ENCODE assay signal across 18 cellular contexts in the genomic region with DNA sequence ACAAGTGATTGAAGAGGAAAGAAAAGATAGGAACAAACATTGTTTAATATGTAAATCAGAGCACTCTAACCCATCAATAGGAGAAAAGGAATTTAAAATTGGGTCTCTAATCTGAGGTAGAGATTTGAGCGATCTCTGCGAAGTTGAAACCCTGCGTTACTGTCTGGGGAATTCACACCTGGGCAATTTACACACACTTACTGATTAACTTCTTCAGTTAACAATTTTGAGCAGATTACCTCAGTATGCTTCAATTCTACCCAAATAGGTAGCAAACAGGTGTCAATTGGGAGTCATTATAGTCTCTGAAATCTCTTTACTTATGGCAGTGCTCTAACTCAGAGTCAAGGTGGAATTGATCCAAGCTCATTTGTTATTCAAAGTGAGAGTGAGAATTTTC. TPM values are rescaled to one million over a fixed set of nuclear protein-coding genes. Genes with fewer than 3 reads are reported as not detected.
"Had no signal": no experiment of that assay in that cellular context is flagged by ENCODE, and none has a peak within 500 bp of the region (broad histone marks: within the 10 kb centered on the region; RNA-seq: fewer than 3 reads in every experiment).

No MANE protein-coding gene starts in this region.

- H3K27ac ChIP-seq: colonic mucosa, gastroesophageal sphincter, heart right ventricle, ovary, right lobe of liver, transverse colon had no signal

- ATAC-seq: activated CD8-positive, alpha-beta T cell treated with anti-CD3 and anti-CD28 coated beads, Interleukin-2, amount 10 ng/mL, durations not matched to agents 7 days and 5 days; gastroesophageal sphincter; heart right ventricle; left colon; right lobe of liver; stimulated activated naive CD8-positive, alpha-beta T cell treated with anti-CD3 and anti-CD28 coated beads, Interleukin-15, Interleukin-2, amounts not matched to agents 100 U/mL and 50 U/mL, for 24 hours had no signal

- H3K36me3 ChIP-seq: colonic mucosa, gastroesophageal sphincter, heart right ventricle, ovary, right lobe of liver, transverse colon had no signal

- H3K4me1 ChIP-seq: colonic mucosa, gastroesophageal sphincter, heart right ventricle, right lobe of liver, transverse colon had no signal

- H3K4me3 ChIP-seq: colonic mucosa, gastroesophageal sphincter, heart right ventricle, lung, ovary, right lobe of liver, smooth muscle cell, transverse colon had no signal

- DNase-seq: activated B cell treated with CpG ODN at 0.5 μM for 24 hours; activated CD4-positive, alpha-beta T cell treated with anti-CD3 and anti-CD28 coated beads for 48 hours; activated CD8-positive, alpha-beta T cell treated with anti-CD3 and anti-CD28 coated beads, Interleukin-2, amount 10 ng/mL, durations not matched to agents 7 days and 5 days; activated gamma-delta T cell treated with Interleukin-2 at 50 U/mL for 16 hours; central memory CD4-positive, alpha-beta T cell; colonic mucosa; heart right ventricle; left colon; ovary; right lobe of liver; stimulated activated CD4-positive, alpha-beta T cell treated with anti-CD3 and anti-CD28 coated beads, Interleukin-4, amount 100 ng/mL, for 4 hours; stimulated activated CD8-positive, alpha-beta memory T cell treated with anti-CD3 and anti-CD28 coated beads, Interleukin-4, amount 100 ng/mL, for 48 hours; stimulated activated naive CD8-positive, alpha-beta T cell treated with anti-CD3 and anti-CD28 coated beads, Interleukin-15, Interleukin-2, amounts not matched to agents 100 U/mL and 50 U/mL, for 24 hours; transverse colon had no signal

- H3K27me3 ChIP-seq: colonic mucosa, ovary, right lobe of liver, transverse colon had no signal

- H3K4me2 ChIP-seq: smooth muscle cell had no signal

- H3K9me3 ChIP-seq: colonic mucosa, ovary, right lobe of liver, transverse colon had no signal

RNA-seq across cellular contexts. Expression of gene IFNA14, which starts 26.9 kb away (rescaled TPM):
- total RNA-seq: activated B cell treated with CpG ODN at 0.5 μM for 24 hours; activated CD8-positive, alpha-beta T cell treated with anti-CD3 and anti-CD28 coated beads, Interleukin-2, amount 10 ng/mL, durations not matched to agents 7 days and 5 days; colonic mucosa; heart right ventricle; left colon; lung; ovary; pulmonary artery endothelial cell; right lobe of liver; smooth muscle cell; transverse colon had no signal

RNA-seq across cellular contexts. Expression of gene IFNA5, which starts 38.4 kb away (rescaled TPM):
- total RNA-seq: activated B cell treated with CpG ODN at 0.5 μM for 24 hours; activated CD8-positive, alpha-beta T cell treated with anti-CD3 and anti-CD28 coated beads, Interleukin-2, amount 10 ng/mL, durations not matched to agents 7 days and 5 days; colonic mucosa; gastroesophageal sphincter; heart right ventricle; left colon; pulmonary artery endothelial cell; right lobe of liver; transverse colon had no signal

RNA-seq across cellular contexts. Expression of gene IFNA17, which starts 38.7 kb away (rescaled TPM):
- total RNA-seq: activated B cell treated with CpG ODN at 0.5 μM for 24 hours; activated CD8-positive, alpha-beta T cell treated with anti-CD3 and anti-CD28 coated beads, Interleukin-2, amount 10 ng/mL, durations not matched to agents 7 days and 5 days; colonic mucosa; gastroesophageal sphincter; heart right ventricle; left colon; lung; ovary; pulmonary artery endothelial cell; right lobe of liver; smooth muscle cell; transverse colon had no signal

RNA-seq across cellular contexts. Expression of gene IFNA16, which starts 49.6 kb away (rescaled TPM):
- total RNA-seq: activated B cell treated with CpG ODN at 0.5 μM for 24 hours; activated CD8-positive, alpha-beta T cell treated with anti-CD3 and anti-CD28 coated beads, Interleukin-2, amount 10 ng/mL, durations not matched to agents 7 days and 5 days; colonic mucosa; gastroesophageal sphincter; heart right ventricle; left colon; lung; ovary; pulmonary artery endothelial cell; right lobe of liver; smooth muscle cell; transverse colon had no signal

RNA-seq across cellular contexts. Expression of gene IFNA10, which starts 59.8 kb away (rescaled TPM):
- total RNA-seq: activated B cell treated with CpG ODN at 0.5 μM for 24 hours; activated CD8-positive, alpha-beta T cell treated with anti-CD3 and anti-CD28 coated beads, Interleukin-2, amount 10 ng/mL, durations not matched to agents 7 days and 5 days; colonic mucosa; gastroesophageal sphincter; heart right ventricle; left colon; lung; ovary; pulmonary artery endothelial cell; right lobe of liver; smooth muscle cell; transverse colon had no signal
